8 cellular contexts compared by ENCODE assay signal in the genomic region with DNA sequence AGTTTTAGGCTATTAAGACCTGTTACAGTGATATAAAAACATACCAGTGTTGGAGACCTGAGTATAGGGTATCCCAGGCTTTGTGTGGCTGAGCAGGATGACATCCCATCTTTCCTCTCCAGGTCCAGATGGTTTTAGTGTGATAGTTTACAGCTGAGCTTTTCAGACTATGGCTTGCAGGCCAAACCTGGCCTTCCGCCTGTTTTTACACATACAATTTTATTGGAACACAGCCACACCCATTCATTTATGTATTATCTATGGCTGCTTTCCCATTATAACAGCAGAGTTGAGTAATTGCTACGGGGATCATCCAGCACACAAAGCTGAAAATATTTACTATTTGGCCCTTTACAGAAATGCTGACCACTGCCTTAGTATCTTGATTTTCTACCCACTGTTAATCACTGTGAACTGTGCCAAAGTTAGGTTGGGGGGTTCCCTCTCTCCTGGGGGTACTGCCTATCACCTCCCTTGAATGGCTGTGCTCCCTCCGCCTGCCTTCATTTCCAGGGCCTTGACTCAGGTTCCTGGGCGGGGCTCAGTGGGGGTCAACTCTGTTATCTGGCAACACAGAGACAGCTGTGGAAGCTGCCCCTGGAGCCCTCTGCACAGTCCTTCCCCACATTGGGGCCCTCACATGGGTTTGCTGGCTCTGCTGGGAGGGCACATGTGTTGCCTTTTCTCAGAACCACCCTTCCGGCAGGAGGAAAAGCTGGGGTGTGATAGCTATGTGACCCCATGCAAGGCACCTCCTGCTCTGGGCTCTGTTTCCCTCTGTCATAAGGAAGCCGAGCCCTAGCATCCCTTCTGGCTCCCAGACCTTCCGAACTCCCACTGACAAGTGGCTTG. TPM values are rescaled to one million over a fixed set of nuclear protein-coding genes. Genes with fewer than 3 reads are reported as not detected.
DNase-seq lines count a peak whose midpoint lies in the region; ATAC-seq and TF ChIP-seq lines count a peak whose summit lies in the region.

No MANE protein-coding gene starts in this region.

- peaks cover 89% of the 10 kb centered on the region for H3K79me2 ChIP-seq in GM23338 (replicated peaks; ENCODE audit: insufficient read depth)

- H3F3A ChIP-seq in GM23338 (replicated peaks; ENCODE audit: low read depth) = no peaks in the 10 kb centered on the region

- ATAC-seq in GM23338 = peak; percentile 14; the same call in 1 of the 3 replicates
- peak; percentile 21 for ATAC-seq in activated CD8-positive, alpha-beta T cell treated with anti-CD3 and anti-CD28 coated beads for 36 hours
- ATAC-seq in HG03108 (IDR thresholded peaks at IDR 0.05; ENCODE audit: unreplicated experiment) = no peak

- H3K4me3 Mint-ChIP-seq in GM23338 (no peak overlapping the region), progenitor cell of endocrine pancreas (ENCODE audit: low read depth) (no peak overlapping the region)
- H3K4me3 Mint-ChIP-seq in activated CD8-positive, alpha-beta T cell treated with anti-CD3 and anti-CD28 coated beads for 36 hours = peak overlapping the region; percentile 56

- no peaks in the 10 kb centered on the region for H3K9me2 ChIP-seq in GM23338 (ENCODE audit: insufficient read depth)

- H3K27ac Mint-ChIP-seq in GM23338 (no peak overlapping the region), progenitor cell of endocrine pancreas (peak overlapping the region; percentile 90)
- H3K27ac Mint-ChIP-seq in activated CD8-positive, alpha-beta T cell treated with anti-CD3 and anti-CD28 coated beads for 36 hours = peak overlapping the region; percentile 90

- TF ChIP-seq CTCF in GM23338 (conservative IDR thresholded peaks at IDR 0.05; ENCODE audit: low read depth in 2 of 2) (no peak), foreskin fibroblast (IDR thresholded peaks at IDR 0.05; ENCODE audit: low read depth, low read length) (no peak), progenitor cell of endocrine pancreas (IDR thresholded peaks at IDR 0.05; ENCODE audit: unreplicated experiment) (no peak), GM13977 (IDR thresholded peaks at IDR 0.05; ENCODE audit: extremely low read depth, insufficient read depth, missing control alignments) (no peak)
- TF ChIP-seq CTCF in activated CD8-positive, alpha-beta T cell treated with anti-CD3 and anti-CD28 coated beads for 36 hours (IDR thresholded peaks at IDR 0.05) = no peak

- H3K4me3 ChIP-seq in GM23338 (no peak overlapping the region), foreskin fibroblast (ENCODE audit: low read depth in 1 of 2, low read length in 2 of 2) (no peak overlapping the region)

- in situ Hi-C loops in GM13977 (cut with MboI; ENCODE audit: low pct_unique_long_range_greater_than_20kb, low sequenced_read_pairs, unreplicated experiment) = no loop called here

- no peaks in the 10 kb centered on the region for H3K27me3 ChIP-seq in GM23338 (ENCODE audit: insufficient read depth)

- H3K27me3 Mint-ChIP-seq in GM23338 (ENCODE audit: insufficient read depth, low read depth, poor library complexity) (peaks cover 5% of the 10 kb centered on the region), progenitor cell of endocrine pancreas (no peaks in the 10 kb centered on the region)
- no peaks in the 10 kb centered on the region for H3K27me3 Mint-ChIP-seq in activated CD8-positive, alpha-beta T cell treated with anti-CD3 and anti-CD28 coated beads for 36 hours

- H3K36me3 Mint-ChIP-seq in GM23338 (ENCODE audit: low read depth) = peaks cover 11% of the 10 kb centered on the region; the same call in 1 of the 3 replicates
- peaks cover 58% of the 10 kb centered on the region for H3K36me3 Mint-ChIP-seq in activated CD8-positive, alpha-beta T cell treated with anti-CD3 and anti-CD28 coated beads for 36 hours (ENCODE audit: low read depth)
- H3K36me3 Mint-ChIP-seq in progenitor cell of endocrine pancreas (ENCODE audit: insufficient read depth) = peaks cover 18% of the 10 kb centered on the region

- H3K9me3 Mint-ChIP-seq in GM23338 (no peaks in the 10 kb centered on the region; the same call in 2 of the 3 replicates), progenitor cell of endocrine pancreas (ENCODE audit: low read depth) (no peaks in the 10 kb centered on the region)
- H3K9me3 Mint-ChIP-seq in activated CD8-positive, alpha-beta T cell treated with anti-CD3 and anti-CD28 coated beads for 36 hours = peaks cover 9% of the 10 kb centered on the region

- DNase-seq in GM23338 (ENCODE audit: low spot score) = no peak
- DNase-seq in activated CD8-positive, alpha-beta T cell treated with anti-CD3 and anti-CD28 coated beads for 36 hours = peak; percentile 51
- peak; percentile 72 to 90 for DNase-seq in foreskin fibroblast
- DNase-seq in progenitor cell of endocrine pancreas (ENCODE audit: low spot score, unreplicated experiment) = no peak
- no peak for DNase-seq in stimulated activated naive CD4-positive, alpha-beta T cell (lab: John Stamatoyannopoulos, UW)
- DNase-seq in SW480 (ENCODE audit: low spot score) = no peak
- DNase-seq in GM13977 (ENCODE audit: low spot score) = no peak

- 0 out of 2 replicates have a peak overlapping the region, but pooled peaks have one; percentile 26 for H3K27ac ChIP-seq in GM23338 (ENCODE audit: low read depth)

- no peak overlapping the region for H2AFZ ChIP-seq in GM23338

- intact Hi-C loops in activated CD8-positive, alpha-beta T cell treated with anti-CD3 and anti-CD28 coated beads for 36 hours (cut with micrococcal nuclease) = loop anchor here (2.0 kb wide), 1 partner anchor 45 kb away; no protein-coding TSS in a partner anchor

- peaks cover 8% of the 10 kb centered on the region; the same call in 1 of the 2 replicates for H3K4me1 ChIP-seq in GM23338 (ENCODE audit: insufficient read depth)

- H3K4me1 Mint-ChIP-seq in GM23338 = peaks cover 34% of the 10 kb centered on the region
- H3K4me1 Mint-ChIP-seq in activated CD8-positive, alpha-beta T cell treated with anti-CD3 and anti-CD28 coated beads for 36 hours (ENCODE audit: low read depth) = peaks cover 94% of the 10 kb centered on the region
- H3K4me1 Mint-ChIP-seq in progenitor cell of endocrine pancreas (ENCODE audit: low read depth) = peaks cover 57% of the 10 kb centered on the region

- H3K36me3 ChIP-seq in GM23338 (ENCODE audit: insufficient read depth) = no peaks in the 10 kb centered on the region

- POLR2A ChIA-PET in activated CD8-positive, alpha-beta T cell treated with anti-CD3 and anti-CD28 coated beads for 36 hours (lab: Charles Lee) = interaction anchor here (0.6 to 10.2 kb wide), 13 partner anchors 11 to 90 kb away, joined by 3 to 113 read pairs (median 4); no protein-coding TSS in a partner anchor

- no peak overlapping the region for H3K4me2 ChIP-seq in GM23338

- H4K20me1 ChIP-seq in GM23338 (replicated peaks; ENCODE audit: insufficient read depth) = peaks cover 27% of the 10 kb centered on the region

- CTCF ChIA-PET in activated CD8-positive, alpha-beta T cell treated with anti-CD3 and anti-CD28 coated beads for 36 hours (lab: Charles Lee) = interaction anchor here (1.1 to 23.2 kb wide), 6 partner anchors 8 to 37 kb away, joined by 3 to 1114 read pairs (median 9); a partner anchor contains a TSS

TF ChIP-seq in GM23338, 12 proteins besides CTCF, POLR2A, EP300 and RAD21 (continues in another document):
- TF ChIP-seq POLR2AphosphoS5 (IDR thresholded peaks at IDR 0.05; ENCODE audit: low read depth) (no peak), ZNF114 (CRISPR knock-in tag; IDR thresholded peaks at IDR 0.05) (no peak), JUNB (IDR thresholded peaks at IDR 0.05; ENCODE audit: unreplicated experiment) (no peak), EZH2phosphoT487 (IDR thresholded peaks at IDR 0.05; ENCODE audit: unreplicated experiment) (no peak), STAT1 (IDR thresholded peaks at IDR 0.05; ENCODE audit: unreplicated experiment) (no peak)
- TF ChIP-seq, protein P1, sequence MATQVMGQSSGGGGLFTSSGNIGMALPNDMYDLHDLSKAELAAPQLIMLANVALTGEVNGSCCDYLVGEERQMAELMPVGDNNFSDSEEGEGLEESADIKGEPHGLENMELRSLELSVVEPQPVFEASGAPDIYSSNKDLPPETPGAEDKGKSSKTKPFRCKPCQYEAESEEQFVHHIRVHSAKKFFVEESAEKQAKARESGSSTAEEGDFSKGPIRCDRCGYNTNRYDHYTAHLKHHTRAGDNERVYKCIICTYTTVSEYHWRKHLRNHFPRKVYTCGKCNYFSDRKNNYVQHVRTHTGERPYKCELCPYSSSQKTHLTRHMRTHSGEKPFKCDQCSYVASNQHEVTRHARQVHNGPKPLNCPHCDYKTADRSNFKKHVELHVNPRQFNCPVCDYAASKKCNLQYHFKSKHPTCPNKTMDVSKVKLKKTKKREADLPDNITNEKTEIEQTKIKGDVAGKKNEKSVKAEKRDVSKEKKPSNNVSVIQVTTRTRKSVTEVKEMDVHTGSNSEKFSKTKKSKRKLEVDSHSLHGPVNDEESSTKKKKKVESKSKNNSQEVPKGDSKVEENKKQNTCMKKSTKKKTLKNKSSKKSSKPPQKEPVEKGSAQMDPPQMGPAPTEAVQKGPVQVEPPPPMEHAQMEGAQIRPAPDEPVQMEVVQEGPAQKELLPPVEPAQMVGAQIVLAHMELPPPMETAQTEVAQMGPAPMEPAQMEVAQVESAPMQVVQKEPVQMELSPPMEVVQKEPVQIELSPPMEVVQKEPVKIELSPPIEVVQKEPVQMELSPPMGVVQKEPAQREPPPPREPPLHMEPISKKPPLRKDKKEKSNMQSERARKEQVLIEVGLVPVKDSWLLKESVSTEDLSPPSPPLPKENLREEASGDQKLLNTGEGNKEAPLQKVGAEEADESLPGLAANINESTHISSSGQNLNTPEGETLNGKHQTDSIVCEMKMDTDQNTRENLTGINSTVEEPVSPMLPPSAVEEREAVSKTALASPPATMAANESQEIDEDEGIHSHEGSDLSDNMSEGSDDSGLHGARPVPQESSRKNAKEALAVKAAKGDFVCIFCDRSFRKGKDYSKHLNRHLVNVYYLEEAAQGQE (IDR thresholded peaks at IDR 0.05; ENCODE audit: unreplicated experiment) = no peak

RNA-seq across cellular contexts. Expression of a gene that starts 40.3 kb away (rescaled TPM):
- total RNA-seq in GM23338 (2014; rRNA removed; shearing (Covaris generic)) = not detected in 2 replicates
- 0.08 TPM in 1 of 2 replicates, not detected in the other for polyA plus RNA-seq in GM23338 (2016; fragmentation: Nextera tagmentation; extraction: Ambion mirVana)
- under 1 TPM; 0.11 to 0.20 TPM for total RNA-seq in activated CD8-positive, alpha-beta T cell treated with anti-CD3 and anti-CD28 coated beads for 36 hours
- total RNA-seq in progenitor cell of endocrine pancreas = 0.11 and 0.12 TPM in 2 replicates

RNA-seq across cellular contexts. Expression of a gene that starts 43.3 kb away (rescaled TPM):
- 31.8 and 40.7 TPM in 2 replicates for total RNA-seq in GM23338 (2014; rRNA removed; shearing (Covaris generic))
- 17.1 and 17.9 TPM in 2 replicates for polyA plus RNA-seq in GM23338 (2016; fragmentation: Nextera tagmentation; extraction: Ambion mirVana)
- 10 to 100 TPM; 43.9 to 45.5 TPM for total RNA-seq in activated CD8-positive, alpha-beta T cell treated with anti-CD3 and anti-CD28 coated beads for 36 hours
- total RNA-seq in progenitor cell of endocrine pancreas = 126 TPM in 2 replicates

Comparison
In these comparisons a context has a peak if more than half of its experiments do, and no peak if none do; other contexts are left out.
1. DNase-seq: peak in activated CD8-positive, alpha-beta T cell treated with anti-CD3 and anti-CD28 coated beads for 36 hours (single experiment) and foreskin fibroblast (2 of 2); none in GM23338 (single experiment), progenitor cell of endocrine pancreas (single experiment), stimulated activated naive CD4-positive, alpha-beta T cell (0 of 6), SW480 (single experiment) and GM13977 (single experiment).